10 cellular contexts compared by ENCODE assay signal in genomic region chr2:19574788-19575260, GRCh38.
A peak's percentile ranks its signal among the peaks of the same experiment; 100 is the strongest.
DNase-seq lines count a peak whose midpoint lies in the region; ATAC-seq, FAIRE-seq and TF ChIP-seq lines count a peak whose summit lies in the region.
"Had no signal": no experiment of that assay in that cellular context is flagged by ENCODE, and none has a peak within 500 bp of the region (broad histone marks: within the 10 kb centered on the region; RNA-seq: fewer than 3 reads in every experiment).

No MANE protein-coding gene starts in this region.

- no peaks in the 10 kb centered on the region for H3K4me1 Mint-ChIP-seq in stimulated activated effector memory CD8-positive, alpha-beta T cell treated with anti-CD3 and anti-CD28 coated beads, Interleukin-12 subunit alpha, Interleukin-12 subunit beta, amount 100 ng/mL, for 72 hours
- no peaks in the 10 kb centered on the region for H3K4me1 Mint-ChIP-seq in stimulated activated naive CD8-positive, alpha-beta T cell treated with anti-CD3 and anti-CD28 coated beads, Interleukin-15, amount 100 ng/mL, for 72 hours

- no peaks in the 10 kb centered on the region for H3K9me2 ChIP-seq in hepatocyte (replicated peaks; ENCODE audit: insufficient read depth)

- H3K27me3 ChIP-seq in hepatocyte: no peaks in the 10 kb centered on the region
- H3K27me3 ChIP-seq in tibial artery: no peaks in the 10 kb centered on the region

- H3K9me3 ChIP-seq in hepatocyte (ENCODE audit: low read depth): no peaks in the 10 kb centered on the region
- no peaks in the 10 kb centered on the region for H3K9me3 ChIP-seq in tibial artery

- H3K36me3 ChIP-seq in hepatocyte (replicated peaks; ENCODE audit: insufficient read depth, low read depth): no peaks in the 10 kb centered on the region
- no peaks in the 10 kb centered on the region for H3K36me3 ChIP-seq in tibial artery

- peak; percentile 19 for DNase-seq in HTR-8/SVneo (ENCODE audit: insufficient read length, low spot score)
- DNase-seq in astrocyte of the cerebellum (ENCODE audit: low read depth): peak; percentile 81
- peak; percentile 26 for DNase-seq in hepatocyte (ENCODE audit: low spot score)
- DNase-seq in tibial artery: peak; percentile 26 to 70
- no peak for DNase-seq in stimulated activated effector memory CD8-positive, alpha-beta T cell treated with anti-CD3 and anti-CD28 coated beads, Interleukin-12 subunit alpha, Interleukin-12 subunit beta, amount 100 ng/mL, for 72 hours (ENCODE audit: low spot score in 2 of 2)
- DNase-seq in stimulated activated naive CD8-positive, alpha-beta T cell treated with anti-CD3 and anti-CD28 coated beads, Interleukin-15, amount 100 ng/mL, for 72 hours: no peak
- DNase-seq: dorsolateral prefrontal cortex, SIG-M5 had no signal

- H4K20me1 ChIP-seq in hepatocyte (ENCODE audit: insufficient read depth, poor library complexity, severe bottlenecking): no peaks in the 10 kb centered on the region

- H3K4me3 ChIP-seq in astrocyte of the cerebellum (ENCODE audit: low read depth, low read length) (no peak overlapping the region), hepatocyte (no peak overlapping the region), tibial artery (no peak overlapping the region)
- H3K4me3 ChIP-seq: dorsolateral prefrontal cortex, lung had no signal

- no peak overlapping the region for H2AFZ ChIP-seq in hepatocyte

- H3K4me1 ChIP-seq in hepatocyte (ENCODE audit: insufficient read depth): peaks cover 16% of the 10 kb centered on the region
- H3K4me1 ChIP-seq in tibial artery: peaks cover 5 to 12% (median 10%) of the 10 kb centered on the region in 4 donors

- no peak overlapping the region for H3K4me3 Mint-ChIP-seq in stimulated activated effector memory CD8-positive, alpha-beta T cell treated with anti-CD3 and anti-CD28 coated beads, Interleukin-12 subunit alpha, Interleukin-12 subunit beta, amount 100 ng/mL, for 72 hours
- H3K4me3 Mint-ChIP-seq in stimulated activated naive CD8-positive, alpha-beta T cell treated with anti-CD3 and anti-CD28 coated beads, Interleukin-15, amount 100 ng/mL, for 72 hours: no peak overlapping the region

- no peaks in the 10 kb centered on the region for H3K9me3 Mint-ChIP-seq in stimulated activated effector memory CD8-positive, alpha-beta T cell treated with anti-CD3 and anti-CD28 coated beads, Interleukin-12 subunit alpha, Interleukin-12 subunit beta, amount 100 ng/mL, for 72 hours
- no peaks in the 10 kb centered on the region for H3K9me3 Mint-ChIP-seq in stimulated activated naive CD8-positive, alpha-beta T cell treated with anti-CD3 and anti-CD28 coated beads, Interleukin-15, amount 100 ng/mL, for 72 hours

- no peaks in the 10 kb centered on the region for H3K36me3 Mint-ChIP-seq in stimulated activated effector memory CD8-positive, alpha-beta T cell treated with anti-CD3 and anti-CD28 coated beads, Interleukin-12 subunit alpha, Interleukin-12 subunit beta, amount 100 ng/mL, for 72 hours

- FAIRE-seq in HTR-8/SVneo (lab: Jason Lieb, UNC): peak; percentile 51

- no peak overlapping the region for H3K27ac Mint-ChIP-seq in stimulated activated effector memory CD8-positive, alpha-beta T cell treated with anti-CD3 and anti-CD28 coated beads, Interleukin-12 subunit alpha, Interleukin-12 subunit beta, amount 100 ng/mL, for 72 hours
- H3K27ac Mint-ChIP-seq in stimulated activated naive CD8-positive, alpha-beta T cell treated with anti-CD3 and anti-CD28 coated beads, Interleukin-15, amount 100 ng/mL, for 72 hours: no peak overlapping the region

- no peak for ATAC-seq in stimulated activated effector memory CD8-positive, alpha-beta T cell treated with anti-CD3 and anti-CD28 coated beads, Interleukin-12 subunit alpha, Interleukin-12 subunit beta, amount 100 ng/mL, for 72 hours
- no peak for ATAC-seq in HG03039 (IDR thresholded peaks at IDR 0.05; ENCODE audit: unreplicated experiment)
- no peak for ATAC-seq in stimulated activated naive CD8-positive, alpha-beta T cell treated with anti-CD3 and anti-CD28 coated beads, Interleukin-15, amount 100 ng/mL, for 72 hours

- H3K79me2 ChIP-seq in hepatocyte: no peaks in the 10 kb centered on the region

- in situ Hi-C loops in astrocyte of the cerebellum (cut with HindIII; ENCODE audit: low sequenced_read_pairs): no loop called here

- H3K4me2 ChIP-seq in hepatocyte: no peak overlapping the region

- peaks cover 33% of the 10 kb centered on the region for H3K27me3 Mint-ChIP-seq in stimulated activated naive CD8-positive, alpha-beta T cell treated with anti-CD3 and anti-CD28 coated beads, Interleukin-15, amount 100 ng/mL, for 72 hours

- intact Hi-C loops in tibial artery (cut with DNase I; ENCODE audit: low total_unique reads): no loop called here

- TF ChIP-seq CTCF in astrocyte of the cerebellum (IDR thresholded peaks at IDR 0.05; ENCODE audit: low read depth, low read length, missing control alignments) (no peak), hepatocyte (IDR thresholded peaks at IDR 0.05; ENCODE audit: poor library complexity) (no peak), tibial artery (IDR thresholded peaks at IDR 0.05) (no peak)

- WGBS in hepatocyte (ENCODE audit: low lambda C conversion rate, missing lambda C conversion rate): 49% methylated on average over 5 of the region's 5 CpGs

- H3K27ac ChIP-seq in hepatocyte (no peak overlapping the region), tibial artery (no peak overlapping the region)
- H3K27ac ChIP-seq: dorsolateral prefrontal cortex had no signal

Comparison
In these comparisons a context has a peak if more than half of its experiments do, and no peak if none do; other contexts are left out.
1. DNase-seq: peak in HTR-8/SVneo (single experiment), astrocyte of the cerebellum (single experiment), hepatocyte (single experiment) and tibial artery (2 of 2); none in stimulated activated effector memory CD8-positive, alpha-beta T cell treated with anti-CD3 and anti-CD28 coated beads, Interleukin-12 subunit alpha, Interleukin-12 subunit beta, amount 100 ng/mL, for 72 hours (0 of 2) and stimulated activated naive CD8-positive, alpha-beta T cell treated with anti-CD3 and anti-CD28 coated beads, Interleukin-15, amount 100 ng/mL, for 72 hours (0 of 2).